1 cellular context compared by ENCODE assay signal in genomic region chr1:85707990-85708825, GRCh38.
TF ChIP-seq lines count a peak whose summit lies in the region.

TSS of gene ZNHIT6 (minus strand) at chr1:85708433. CDS start at chr1:85708284, 149 bp downstream.

TF ChIP-seq in K562, 482 proteins besides CTCF, POLR2A, EP300 and RAD21 (continued from another document and continues in another):
- TF ChIP-seq ELF1 (tag; IDR thresholded peaks at IDR 0.05), result peak; percentile 84
- peak in 1 of 2 experiments; percentile 51; a peak in 1 of 4 replicates for TF ChIP-seq TRIM24 (IDR thresholded peaks at IDR 0.05)
- no peak for TF ChIP-seq ZNF778 (CRISPR knock-in tag; IDR thresholded peaks at IDR 0.05)
- no peak for TF ChIP-seq MCM5 (IDR thresholded peaks at IDR 0.05; ENCODE audit: low read depth)
- TF ChIP-seq TOE1 (IDR thresholded peaks at IDR 0.05; ENCODE audit: borderline replicate concordance), result peak; percentile 59; the same call in 1 of the 2 replicates
- no peak for TF ChIP-seq TOE1 (CRISPR knock-in tag; IDR thresholded peaks at IDR 0.05; ENCODE audit: borderline replicate concordance, low read depth)
- peak; percentile 58 for TF ChIP-seq HCFC1 (IDR thresholded peaks at IDR 0.05; ENCODE audit: low read depth, low read length)
- peak; percentile 21 for TF ChIP-seq BRD9 (IDR thresholded peaks at IDR 0.05; ENCODE audit: low read depth, partially characterized antibody)
- peak; percentile 88 for TF ChIP-seq ZNF407 (IDR thresholded peaks at IDR 0.05; ENCODE audit: low read depth)
- TF ChIP-seq ZNF75A (CRISPR knock-in tag; IDR thresholded peaks at IDR 0.05), result peak; percentile 90
- 0 out of 2 replicates have a peak, but pooled peaks have one; percentile 50 for TF ChIP-seq MIER1 (IDR thresholded peaks at IDR 0.05; ENCODE audit: low read depth)
- TF ChIP-seq SP1 (CRISPR knock-in tag; IDR thresholded peaks at IDR 0.05), result no peak; the same call in 1 of the 2 replicates
- no peak for TF ChIP-seq ZNF184 (CRISPR knock-in tag; IDR thresholded peaks at IDR 0.05)
- TF ChIP-seq TRIM28 (IDR thresholded peaks at IDR 0.05), result peak; percentile 53; the same call in 1 of the 2 replicates
- no peak for TF ChIP-seq BCOR (IDR thresholded peaks at IDR 0.05)
- 0 out of 2 replicates have a peak, but pooled peaks have one; percentile 13 for TF ChIP-seq ZBTB40 (IDR thresholded peaks at IDR 0.05)
- TF ChIP-seq ZBTB40 (CRISPR knock-in tag; IDR thresholded peaks at IDR 0.05), result no peak
- peak; percentile 60 to 68 for TF ChIP-seq NRF1 (conservative IDR thresholded peaks at IDR 0.05 in 1 of 2, IDR thresholded peaks at IDR 0.05 in 1 of 2)
- TF ChIP-seq HLTF (IDR thresholded peaks at IDR 0.05), result no peak
- peak; percentile 74; the same call in 1 of the 2 replicates for TF ChIP-seq LCOR (CRISPR knock-in tag; IDR thresholded peaks at IDR 0.05)
- peak; percentile 74 to 89; a peak in 2 of 4 replicates for TF ChIP-seq SIN3A (IDR thresholded peaks at IDR 0.05; ENCODE audit: borderline replicate concordance in 2 of 2, control insufficient read depth in 1 of 2, low read depth in 2 of 2, low read length in 2 of 2)
- no peak; the same call in 1 of the 2 replicates for TF ChIP-seq HMGXB4 (CRISPR knock-in tag; IDR thresholded peaks at IDR 0.05)
- TF ChIP-seq SMARCA4 (IDR thresholded peaks at IDR 0.05), result 0 out of 2 replicates have a peak, but pooled peaks have one; percentile 23
- TF ChIP-seq SMARCA5 (IDR thresholded peaks at IDR 0.05), result peak; percentile 39; the same call in 1 of the 2 replicates
- no peak for TF ChIP-seq RBM17 (IDR thresholded peaks at IDR 0.05; ENCODE audit: borderline replicate concordance, low read depth, low read length)
- peak; percentile 43; the same call in 1 of the 2 replicates for TF ChIP-seq NBN (IDR thresholded peaks at IDR 0.05; ENCODE audit: low read depth)
- TF ChIP-seq EGR1 (conservative IDR thresholded peaks at IDR 0.05), result peak; percentile 46
- TF ChIP-seq MTF1 (CRISPR knock-in tag; IDR thresholded peaks at IDR 0.05; ENCODE audit: borderline replicate concordance), result no peak
- TF ChIP-seq PML (IDR thresholded peaks at IDR 0.05; ENCODE audit: low read length), result peak; percentile 57; the same call in 1 of the 2 replicates
- TF ChIP-seq TAF9B (IDR thresholded peaks at IDR 0.05; ENCODE audit: partially characterized antibody), result peak; percentile 78
- TF ChIP-seq BRF2 (IDR thresholded peaks at IDR 0.05; ENCODE audit: borderline replicate concordance, insufficient read depth, insufficient read length), result no peak
- no peak for TF ChIP-seq ZNF274 (IDR thresholded peaks at IDR 0.05; ENCODE audit: borderline replicate concordance, low read depth, low read length)
- TF ChIP-seq GABPA (tag; conservative IDR thresholded peaks at IDR 0.05; ENCODE audit: low read depth), result peak; percentile 68
- peak; percentile 51; the same call in 1 of the 2 replicates for TF ChIP-seq POLR2AphosphoS5 (IDR thresholded peaks at IDR 0.05; ENCODE audit: control insufficient read depth, insufficient read depth, low read depth, low read length)
- TF ChIP-seq MTA3 (IDR thresholded peaks at IDR 0.05; ENCODE audit: borderline replicate concordance), result peak; percentile 65; the same call in 1 of the 2 replicates
- no peak for TF ChIP-seq ZNF140 (CRISPR knock-in tag; IDR thresholded peaks at IDR 0.05)
- TF ChIP-seq CCAR2 (IDR thresholded peaks at IDR 0.05; ENCODE audit: low read depth, low read length), result no peak
- TF ChIP-seq KAT8 (IDR thresholded peaks at IDR 0.05; ENCODE audit: low read depth), result no peak
